18 cellular contexts compared by ENCODE assay signal in the genomic region with DNA sequence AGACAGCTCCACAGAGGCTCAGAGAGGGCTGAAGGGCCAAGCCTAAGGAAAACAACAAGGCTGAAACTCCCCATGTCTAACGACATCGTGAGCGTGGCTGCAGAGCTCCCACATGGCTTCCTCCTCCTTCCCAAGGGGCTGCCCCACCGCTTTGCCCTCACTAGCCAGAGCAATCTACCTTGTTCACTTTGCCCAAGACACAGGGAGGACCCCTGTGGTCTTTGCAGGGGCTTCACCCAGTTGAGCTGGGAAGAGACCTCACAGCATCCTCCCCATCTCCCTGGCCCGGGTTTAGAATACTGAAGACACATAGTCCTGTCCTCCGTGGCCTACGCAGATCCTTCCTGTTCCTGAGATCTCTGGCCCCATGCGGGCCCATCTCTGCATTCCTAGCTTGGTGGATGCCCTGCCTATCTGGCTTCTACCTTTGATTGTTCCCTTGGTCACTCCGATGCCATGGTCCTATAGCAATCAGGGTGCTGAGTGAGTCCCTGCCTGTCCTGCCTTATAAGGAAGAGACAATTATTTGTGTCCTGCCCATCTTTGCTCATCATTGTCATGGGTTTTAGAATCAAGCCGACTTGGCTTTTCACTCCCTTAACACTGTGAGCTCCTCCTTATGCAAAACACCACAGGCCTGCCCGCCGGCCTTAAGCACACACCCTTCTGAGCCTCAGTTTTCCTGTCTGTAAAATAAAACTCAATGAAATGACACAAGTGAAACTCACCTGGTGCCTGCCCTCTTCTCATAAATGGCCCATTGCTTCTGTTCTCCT.
DNase-seq lines count a peak whose midpoint lies in the region; FAIRE-seq and TF ChIP-seq lines count a peak whose summit lies in the region.
"Had no signal": no experiment of that assay in that cellular context is flagged by ENCODE, and none has a peak within 500 bp of the region (broad histone marks: within the 10 kb centered on the region; RNA-seq: fewer than 3 reads in every experiment).

No MANE protein-coding gene starts in this region.

- TF ChIP-seq CTCF in chondrocyte (IDR thresholded peaks at IDR 0.05) (no peak), neural progenitor cell (IDR thresholded peaks at IDR 0.05) (no peak), A673 (conservative IDR thresholded peaks at IDR 0.05; ENCODE audit: low read depth, low read length) (no peak)

- H3K9me3 Mint-ChIP-seq in IgD-negative memory B cell = no peaks in the 10 kb centered on the region
- no peaks in the 10 kb centered on the region for H3K9me3 Mint-ChIP-seq in chondrocyte (ENCODE audit: low read depth)
- H3K9me3 Mint-ChIP-seq in neural progenitor cell = no peaks in the 10 kb centered on the region
- H3K9me3 Mint-ChIP-seq: CD8-positive, alpha-beta memory T cell had no signal

- H4K20me1 ChIP-seq in neural progenitor cell (ENCODE audit: low read depth) = no peaks in the 10 kb centered on the region

- H3K4me1 ChIP-seq in neural progenitor cell (peaks cover 3% of the 10 kb centered on the region), A673 (ENCODE audit: insufficient read depth, low read length, poor library complexity, severe bottlenecking) (no peaks in the 10 kb centered on the region)
- H3K4me1 ChIP-seq: BE2C, SJCRH30 had no signal

- no peak overlapping the region for H3K4me3 ChIP-seq in neural progenitor cell
- H3K4me3 ChIP-seq in A673 (ENCODE audit: low read depth, low read length, poor library complexity, severe bottlenecking) = no peak overlapping the region
- H3K4me3 ChIP-seq: SJCRH30 had no signal

- DNase-seq in GM12891 (ENCODE audit: insufficient read length, low spot score) (no peak), chondrocyte (ENCODE audit: low spot score) (peak; percentile 40), neural progenitor cell (ENCODE audit: low spot score) (no peak), A673 (ENCODE audit: low spot score) (no peak), NCI-H748 treated with DMSO at 0.1 percent for 48 hours (lab: John Stamatoyannopoulos, UW) (no peak), globus pallidus (ENCODE audit: low spot score) (no peak)
- no peak for DNase-seq in stimulated activated naive CD4-positive, alpha-beta T cell (lab: John Stamatoyannopoulos, UW)
- DNase-seq: BE2C; CD8-positive, alpha-beta memory T cell; DND-41; NCI-H187 treated with DMSO at 0.1 percent for 48 hours; NCI-H526 treated with DMSO at 0.1 percent for 48 hours; PC-3; SJCRH30 had no signal

- peak overlapping the region in 2 of 3 donors; percentile 63 to 76 for H3K27ac Mint-ChIP-seq in IgD-negative memory B cell
- no peak overlapping the region for H3K27ac Mint-ChIP-seq in chondrocyte (ENCODE audit: unreplicated experiment)
- peak overlapping the region; percentile 36 for H3K27ac Mint-ChIP-seq in neural progenitor cell

- intact Hi-C loops in A673 (cut with micrococcal nuclease; ENCODE audit: unreplicated experiment) = no loop called here

- no peaks in the 10 kb centered on the region for H3K79me2 ChIP-seq in neural progenitor cell (ENCODE audit: low read depth)

- H3K27me3 ChIP-seq in neural progenitor cell (no peaks in the 10 kb centered on the region), A673 (replicated peaks; ENCODE audit: insufficient read depth, low read depth, low read length, poor library complexity) (no peaks in the 10 kb centered on the region)
- H3K27me3 ChIP-seq: BE2C, SJCRH30 had no signal

- BruUV-seq in A673 (replicated peaks; lab: Mats Ljungman, UMichigan) = no TSS peak

- H3K36me3 Mint-ChIP-seq in IgD-negative memory B cell (peaks cover 6% of the 10 kb centered on the region), chondrocyte (ENCODE audit: low read depth) (no peaks in the 10 kb centered on the region), neural progenitor cell (no peaks in the 10 kb centered on the region)

- no peak overlapping the region for H3K27ac ChIP-seq in neural progenitor cell
- H3K27ac ChIP-seq in A673 (ENCODE audit: low read depth, low read length, poor library complexity, severe bottlenecking) = no peak overlapping the region
- H3K27ac ChIP-seq: SJCRH30 had no signal

- H3K36me3 ChIP-seq in neural progenitor cell (no peaks in the 10 kb centered on the region), A673 (ENCODE audit: insufficient read depth, low read length, poor library complexity, severe bottlenecking) (no peaks in the 10 kb centered on the region)
- H3K36me3 ChIP-seq: BE2C, SJCRH30 had no signal

- H3K4me2 ChIP-seq in neural progenitor cell = no peak overlapping the region

- H3K4me1 Mint-ChIP-seq in IgD-negative memory B cell = peaks cover 9 to 17% (median 9%) of the 10 kb centered on the region in 3 donors
- no peaks in the 10 kb centered on the region for H3K4me1 Mint-ChIP-seq in chondrocyte (ENCODE audit: low read depth)
- peaks cover 15% of the 10 kb centered on the region for H3K4me1 Mint-ChIP-seq in neural progenitor cell
- H3K4me1 Mint-ChIP-seq: CD8-positive, alpha-beta memory T cell had no signal

- POLR2A ChIA-PET in A673 (lab: Charles Lee; ENCODE audit: low non-redundant PET) = no interaction called here

- peak overlapping the region in 2 of 4 donors; percentile 30 to 71 for H3K4me3 Mint-ChIP-seq in IgD-negative memory B cell
- no peak overlapping the region for H3K4me3 Mint-ChIP-seq in chondrocyte (ENCODE audit: unreplicated experiment)
- no peak overlapping the region for H3K4me3 Mint-ChIP-seq in neural progenitor cell
- H3K4me3 Mint-ChIP-seq: CD8-positive, alpha-beta memory T cell had no signal

- CTCF ChIA-PET in A673 (lab: Charles Lee) = no interaction called here

- H3K9ac ChIP-seq in neural progenitor cell = no peak overlapping the region

- no peak overlapping the region for H2AFZ ChIP-seq in neural progenitor cell (replicated peaks)

- H3K27me3 Mint-ChIP-seq in IgD-negative memory B cell (no peaks in the 10 kb centered on the region), chondrocyte (ENCODE audit: low read depth) (peaks cover 4% of the 10 kb centered on the region), neural progenitor cell (ENCODE audit: insufficient read depth, low read depth) (peaks cover 6% of the 10 kb centered on the region)

- no peaks in the 10 kb centered on the region for H3K9me3 ChIP-seq in neural progenitor cell (ENCODE audit: low read depth)
- H3K9me3 ChIP-seq in A673 (ENCODE audit: low read depth, low read length, poor library complexity, severe bottlenecking) = no peaks in the 10 kb centered on the region
- H3K9me3 ChIP-seq: BE2C, SJCRH30 had no signal

- FAIRE-seq in GM12891 (lab: Jason Lieb, UNC) = peak; percentile 56
- FAIRE-seq: G401.6, GM12892, H54 had no signal

- no peak for TF ChIP-seq POLR2A in GM12891 (IDR thresholded peaks at IDR 0.05; ENCODE audit: low read depth, low read length)

- no peaks in the 10 kb centered on the region for H3F3A ChIP-seq in neural progenitor cell (ENCODE audit: low read depth)

TF ChIP-seq in GM12891, 5 proteins besides CTCF, POLR2A, EP300 and RAD21:
- no peak for TF ChIP-seq POU2F2 (IDR thresholded peaks at IDR 0.05; ENCODE audit: low read depth, low read length)
- TF ChIP-seq SPI1 (IDR thresholded peaks at IDR 0.05; ENCODE audit: low read depth, low read length) = no peak
- TF ChIP-seq PAX5 (IDR thresholded peaks at IDR 0.05; ENCODE audit: insufficient read depth, low read length, severe bottlenecking) = no peak
- no peak for TF ChIP-seq TAF1 (IDR thresholded peaks at IDR 0.05; ENCODE audit: low read depth, low read length)
- no peak for TF ChIP-seq POLR2AphosphoS5 (IDR thresholded peaks at IDR 0.05; ENCODE audit: low read depth, low read length)
